Comparison of ENCODE assay signal across 1 cellular context in the genomic region with DNA sequence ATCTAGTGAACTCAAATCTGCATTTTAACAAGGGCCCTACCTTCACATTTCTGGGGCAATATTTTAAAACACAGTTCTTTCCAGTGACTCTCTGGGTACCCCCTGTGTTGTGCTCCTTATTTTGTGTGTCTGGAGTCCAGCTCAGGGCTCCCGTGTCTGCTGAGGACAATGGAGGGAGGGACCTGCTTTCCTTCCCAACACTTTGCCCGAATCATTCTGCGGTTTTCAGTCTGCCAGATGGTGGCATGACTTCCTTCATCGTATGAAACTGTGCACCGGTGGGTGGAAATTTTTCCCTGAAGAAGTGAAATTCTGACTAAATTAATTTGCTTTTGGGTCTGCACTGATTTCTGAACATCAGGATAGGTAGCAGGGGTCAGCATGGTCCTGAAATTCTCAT.
TF ChIP-seq lines count a peak whose summit lies in the region.

No MANE protein-coding gene starts in this region.

TF ChIP-seq in GM23338, 12 proteins besides CTCF, POLR2A, EP300 and RAD21 (continued from another document):
- TF ChIP-seq CREB1 (CRISPR knock-in tag; IDR thresholded peaks at IDR 0.05; ENCODE audit: low read depth) (no peak), POLR2AphosphoS5 (IDR thresholded peaks at IDR 0.05; ENCODE audit: low read depth) (no peak), EZH2phosphoT487 (IDR thresholded peaks at IDR 0.05; ENCODE audit: unreplicated experiment) (no peak)
- TF ChIP-seq, protein P1, sequence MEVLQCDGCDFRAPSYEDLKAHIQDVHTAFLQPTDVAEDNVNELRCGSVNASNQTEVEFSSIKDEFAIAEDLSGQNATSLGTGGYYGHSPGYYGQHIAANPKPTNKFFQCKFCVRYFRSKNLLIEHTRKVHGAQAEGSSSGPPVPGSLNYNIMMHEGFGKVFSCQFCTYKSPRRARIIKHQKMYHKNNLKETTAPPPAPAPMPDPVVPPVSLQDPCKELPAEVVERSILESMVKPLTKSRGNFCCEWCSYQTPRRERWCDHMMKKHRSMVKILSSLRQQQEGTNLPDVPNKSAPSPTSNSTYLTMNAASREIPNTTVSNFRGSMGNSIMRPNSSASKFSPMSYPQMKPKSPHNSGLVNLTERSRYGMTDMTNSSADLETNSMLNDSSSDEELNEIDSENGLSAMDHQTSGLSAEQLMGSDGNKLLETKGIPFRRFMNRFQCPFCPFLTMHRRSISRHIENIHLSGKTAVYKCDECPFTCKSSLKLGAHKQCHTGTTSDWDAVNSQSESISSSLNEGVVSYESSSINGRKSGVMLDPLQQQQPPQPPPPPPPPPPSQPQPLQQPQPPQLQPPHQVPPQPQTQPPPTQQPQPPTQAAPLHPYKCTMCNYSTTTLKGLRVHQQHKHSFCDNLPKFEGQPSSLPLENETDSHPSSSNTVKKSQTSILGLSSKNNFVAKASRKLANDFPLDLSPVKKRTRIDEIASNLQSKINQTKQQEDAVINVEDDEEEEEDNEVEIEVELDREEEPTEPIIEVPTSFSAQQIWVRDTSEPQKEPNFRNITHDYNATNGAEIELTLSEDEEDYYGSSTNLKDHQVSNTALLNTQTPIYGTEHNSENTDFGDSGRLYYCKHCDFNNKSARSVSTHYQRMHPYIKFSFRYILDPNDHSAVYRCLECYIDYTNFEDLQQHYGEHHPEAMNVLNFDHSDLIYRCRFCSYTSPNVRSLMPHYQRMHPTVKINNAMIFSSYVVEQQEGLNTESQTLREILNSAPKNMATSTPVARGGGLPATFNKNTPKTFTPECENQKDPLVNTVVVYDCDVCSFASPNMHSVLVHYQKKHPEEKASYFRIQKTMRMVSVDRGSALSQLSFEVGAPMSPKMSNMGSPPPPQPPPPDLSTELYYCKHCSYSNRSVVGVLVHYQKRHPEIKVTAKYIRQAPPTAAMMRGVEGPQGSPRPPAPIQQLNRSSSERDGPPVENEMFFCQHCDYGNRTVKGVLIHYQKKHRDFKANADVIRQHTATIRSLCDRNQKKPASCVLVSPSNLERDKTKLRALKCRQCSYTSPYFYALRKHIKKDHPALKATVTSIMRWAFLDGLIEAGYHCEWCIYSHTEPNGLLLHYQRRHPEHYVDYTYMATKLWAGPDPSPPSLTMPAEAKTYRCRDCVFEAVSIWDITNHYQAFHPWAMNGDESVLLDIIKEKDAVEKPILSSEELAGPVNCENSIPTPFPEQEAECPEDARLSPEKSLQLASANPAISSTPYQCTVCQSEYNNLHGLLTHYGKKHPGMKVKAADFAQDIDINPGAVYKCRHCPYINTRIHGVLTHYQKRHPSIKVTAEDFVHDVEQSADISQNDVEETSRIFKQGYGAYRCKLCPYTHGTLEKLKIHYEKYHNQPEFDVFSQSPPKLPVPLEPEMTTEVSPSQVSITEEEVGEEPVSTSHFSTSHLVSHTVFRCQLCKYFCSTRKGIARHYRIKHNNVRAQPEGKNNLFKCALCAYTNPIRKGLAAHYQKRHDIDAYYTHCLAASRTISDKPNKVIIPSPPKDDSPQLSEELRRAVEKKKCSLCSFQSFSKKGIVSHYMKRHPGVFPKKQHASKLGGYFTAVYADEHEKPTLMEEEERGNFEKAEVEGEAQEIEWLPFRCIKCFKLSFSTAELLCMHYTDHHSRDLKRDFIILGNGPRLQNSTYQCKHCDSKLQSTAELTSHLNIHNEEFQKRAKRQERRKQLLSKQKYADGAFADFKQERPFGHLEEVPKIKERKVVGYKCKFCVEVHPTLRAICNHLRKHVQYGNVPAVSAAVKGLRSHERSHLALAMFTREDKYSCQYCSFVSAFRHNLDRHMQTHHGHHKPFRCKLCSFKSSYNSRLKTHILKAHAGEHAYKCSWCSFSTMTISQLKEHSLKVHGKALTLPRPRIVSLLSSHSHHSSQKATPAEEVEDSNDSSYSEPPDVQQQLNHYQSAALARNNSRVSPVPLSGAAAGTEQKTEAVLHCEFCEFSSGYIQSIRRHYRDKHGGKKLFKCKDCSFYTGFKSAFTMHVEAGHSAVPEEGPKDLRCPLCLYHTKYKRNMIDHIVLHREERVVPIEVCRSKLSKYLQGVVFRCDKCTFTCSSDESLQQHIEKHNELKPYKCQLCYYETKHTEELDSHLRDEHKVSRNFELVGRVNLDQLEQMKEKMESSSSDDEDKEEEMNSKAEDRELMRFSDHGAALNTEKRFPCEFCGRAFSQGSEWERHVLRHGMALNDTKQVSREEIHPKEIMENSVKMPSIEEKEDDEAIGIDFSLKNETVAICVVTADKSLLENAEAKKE (CRISPR knock-in tag; IDR thresholded peaks at IDR 0.05) = no peak
- TF ChIP-seq, protein P2, sequence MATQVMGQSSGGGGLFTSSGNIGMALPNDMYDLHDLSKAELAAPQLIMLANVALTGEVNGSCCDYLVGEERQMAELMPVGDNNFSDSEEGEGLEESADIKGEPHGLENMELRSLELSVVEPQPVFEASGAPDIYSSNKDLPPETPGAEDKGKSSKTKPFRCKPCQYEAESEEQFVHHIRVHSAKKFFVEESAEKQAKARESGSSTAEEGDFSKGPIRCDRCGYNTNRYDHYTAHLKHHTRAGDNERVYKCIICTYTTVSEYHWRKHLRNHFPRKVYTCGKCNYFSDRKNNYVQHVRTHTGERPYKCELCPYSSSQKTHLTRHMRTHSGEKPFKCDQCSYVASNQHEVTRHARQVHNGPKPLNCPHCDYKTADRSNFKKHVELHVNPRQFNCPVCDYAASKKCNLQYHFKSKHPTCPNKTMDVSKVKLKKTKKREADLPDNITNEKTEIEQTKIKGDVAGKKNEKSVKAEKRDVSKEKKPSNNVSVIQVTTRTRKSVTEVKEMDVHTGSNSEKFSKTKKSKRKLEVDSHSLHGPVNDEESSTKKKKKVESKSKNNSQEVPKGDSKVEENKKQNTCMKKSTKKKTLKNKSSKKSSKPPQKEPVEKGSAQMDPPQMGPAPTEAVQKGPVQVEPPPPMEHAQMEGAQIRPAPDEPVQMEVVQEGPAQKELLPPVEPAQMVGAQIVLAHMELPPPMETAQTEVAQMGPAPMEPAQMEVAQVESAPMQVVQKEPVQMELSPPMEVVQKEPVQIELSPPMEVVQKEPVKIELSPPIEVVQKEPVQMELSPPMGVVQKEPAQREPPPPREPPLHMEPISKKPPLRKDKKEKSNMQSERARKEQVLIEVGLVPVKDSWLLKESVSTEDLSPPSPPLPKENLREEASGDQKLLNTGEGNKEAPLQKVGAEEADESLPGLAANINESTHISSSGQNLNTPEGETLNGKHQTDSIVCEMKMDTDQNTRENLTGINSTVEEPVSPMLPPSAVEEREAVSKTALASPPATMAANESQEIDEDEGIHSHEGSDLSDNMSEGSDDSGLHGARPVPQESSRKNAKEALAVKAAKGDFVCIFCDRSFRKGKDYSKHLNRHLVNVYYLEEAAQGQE (IDR thresholded peaks at IDR 0.05; ENCODE audit: unreplicated experiment) = no peak
TF ChIP-seq in GM23338: peak in this region for 0.
